In genomic region chr7:27211694-27212316, GRCh38 we compare ENCODE assay signal across 1 cellular context.
A peak's percentile ranks its signal among the peaks of the same experiment; 100 is the strongest.
TF ChIP-seq lines count a peak whose summit lies in the region.

No MANE protein-coding gene starts in this region.

TF ChIP-seq in HepG2, 621 proteins besides CTCF, POLR2A, EP300 and RAD21:
- no peak for TF ChIP-seq ZBTB7B (CRISPR knock-in tag; IDR thresholded peaks at IDR 0.05)
- no peak for TF ChIP-seq TSC22D2 (CRISPR knock-in tag; IDR thresholded peaks at IDR 0.05; ENCODE audit: borderline replicate concordance)
- TF ChIP-seq ZBTB10 (CRISPR knock-in tag; IDR thresholded peaks at IDR 0.05; ENCODE audit: borderline replicate concordance): no peak
- TF ChIP-seq ATM (IDR thresholded peaks at IDR 0.05; ENCODE audit: borderline replicate concordance): no peak
- TF ChIP-seq ZBTB37 (CRISPR knock-in tag; IDR thresholded peaks at IDR 0.05): no peak
- TF ChIP-seq ZFP36 (IDR thresholded peaks at IDR 0.05; ENCODE audit: borderline replicate concordance, low read depth, low read length, partially characterized antibody): peak; percentile 96
- no peak for TF ChIP-seq ZNF710 (CRISPR knock-in tag; IDR thresholded peaks at IDR 0.05; ENCODE audit: borderline replicate concordance)
- no peak for TF ChIP-seq MTA1 (CRISPR knock-in tag; IDR thresholded peaks at IDR 0.05; ENCODE audit: borderline replicate concordance)
- no peak for TF ChIP-seq ZBTB26 (CRISPR knock-in tag; IDR thresholded peaks at IDR 0.05; ENCODE audit: borderline replicate concordance)
- TF ChIP-seq ASH2L (IDR thresholded peaks at IDR 0.05; ENCODE audit: insufficient read length, low read depth, low read length): no peak
- TF ChIP-seq ZKSCAN5 (CRISPR knock-in tag; IDR thresholded peaks at IDR 0.05): no peak
- TF ChIP-seq GTF3A (CRISPR knock-in tag; conservative IDR thresholded peaks at IDR 0.05): no peak
- no peak for TF ChIP-seq ZNF136 (CRISPR knock-in tag; IDR thresholded peaks at IDR 0.05; ENCODE audit: low read depth)
- no peak for TF ChIP-seq ZFY (CRISPR knock-in tag; IDR thresholded peaks at IDR 0.05)
- no peak for TF ChIP-seq NRL (CRISPR knock-in tag; IDR thresholded peaks at IDR 0.05; ENCODE audit: borderline replicate concordance)
- TF ChIP-seq CBX2 (IDR thresholded peaks at IDR 0.05; ENCODE audit: low read depth, low read length): peak; percentile 98
- 0 out of 2 replicates have a peak, but pooled peaks have one; percentile 29 for TF ChIP-seq CBX2 (CRISPR knock-in tag; IDR thresholded peaks at IDR 0.05; ENCODE audit: low read depth)
- TF ChIP-seq ZSCAN9 (CRISPR knock-in tag; IDR thresholded peaks at IDR 0.05; ENCODE audit: borderline replicate concordance): no peak
- TF ChIP-seq SP140L (CRISPR knock-in tag; IDR thresholded peaks at IDR 0.05; ENCODE audit: borderline replicate concordance): no peak
- TF ChIP-seq PRPF4 (IDR thresholded peaks at IDR 0.05; ENCODE audit: low read depth, low read length, poor library complexity, severe bottlenecking): no peak
- TF ChIP-seq HOXA7 (CRISPR knock-in tag; IDR thresholded peaks at IDR 0.05): no peak
- TF ChIP-seq CBX1 (IDR thresholded peaks at IDR 0.05; ENCODE audit: low read depth): no peak
- TF ChIP-seq RNF2 (conservative IDR thresholded peaks at IDR 0.05; ENCODE audit: low read depth): peak; percentile 99
- no peak for TF ChIP-seq ZNF841 (CRISPR knock-in tag; IDR thresholded peaks at IDR 0.05; ENCODE audit: borderline replicate concordance)
- TF ChIP-seq RNF219 (CRISPR knock-in tag; IDR thresholded peaks at IDR 0.05): no peak
- no peak for TF ChIP-seq RORA (CRISPR knock-in tag; IDR thresholded peaks at IDR 0.05)
- no peak for TF ChIP-seq ZNF121 (CRISPR knock-in tag; IDR thresholded peaks at IDR 0.05)
- TF ChIP-seq ZNF761 (CRISPR knock-in tag; conservative IDR thresholded peaks at IDR 0.05): no peak
